ENCODE assay signal across 1 cellular context in the genomic region with DNA sequence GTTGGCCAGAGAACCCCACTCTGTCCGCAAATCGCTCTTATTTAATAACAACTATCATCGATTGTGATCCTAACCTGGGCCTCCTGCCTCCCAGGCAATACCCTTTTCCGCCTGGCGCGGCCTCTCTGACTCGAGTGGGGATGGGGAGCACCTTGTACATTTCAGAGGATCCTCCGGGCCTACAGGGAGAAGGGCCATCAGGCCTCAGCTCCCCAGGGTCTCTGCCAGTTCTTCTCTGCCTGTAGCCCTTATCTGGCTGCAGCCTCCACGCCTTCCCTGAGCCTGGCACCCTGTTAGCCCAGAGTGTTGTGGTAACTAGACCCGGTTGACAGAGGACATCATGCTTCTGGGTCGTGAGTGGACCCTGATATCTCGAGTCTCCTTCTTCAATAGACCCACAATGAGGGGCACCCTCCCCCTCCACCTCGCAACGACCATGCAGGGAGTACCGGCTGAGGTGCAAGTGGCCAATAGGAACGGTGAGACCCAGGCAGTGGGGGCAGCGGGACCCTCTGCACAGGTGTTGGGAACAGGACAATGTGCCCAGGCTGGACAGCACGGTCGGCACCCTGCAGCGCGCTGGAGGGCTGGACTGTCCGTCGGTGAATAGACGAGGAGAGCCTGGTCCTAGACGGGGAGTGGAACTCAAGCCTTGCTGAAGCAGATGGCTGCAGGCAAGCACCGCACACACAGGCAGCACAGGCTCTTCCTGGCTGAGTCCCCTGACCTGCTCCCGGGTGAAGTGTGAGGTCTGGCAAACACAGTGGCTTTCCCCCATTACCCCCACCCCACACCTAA.
TF ChIP-seq lines count a peak whose summit lies in the region.

No MANE protein-coding gene starts in this region.

TF ChIP-seq in K562, 482 proteins besides CTCF, POLR2A, EP300 and RAD21:
- no peak for TF ChIP-seq NCOA1 (IDR thresholded peaks at IDR 0.05; ENCODE audit: low read depth)
- TF ChIP-seq ZNF780A (CRISPR knock-in tag; IDR thresholded peaks at IDR 0.05) = no peak
- TF ChIP-seq CHD4 (IDR thresholded peaks at IDR 0.05; ENCODE audit: insufficient read depth, insufficient replicate concordance, low read depth, low read length, poor library complexity, severe bottlenecking) = no peak
- TF ChIP-seq, protein P1, sequence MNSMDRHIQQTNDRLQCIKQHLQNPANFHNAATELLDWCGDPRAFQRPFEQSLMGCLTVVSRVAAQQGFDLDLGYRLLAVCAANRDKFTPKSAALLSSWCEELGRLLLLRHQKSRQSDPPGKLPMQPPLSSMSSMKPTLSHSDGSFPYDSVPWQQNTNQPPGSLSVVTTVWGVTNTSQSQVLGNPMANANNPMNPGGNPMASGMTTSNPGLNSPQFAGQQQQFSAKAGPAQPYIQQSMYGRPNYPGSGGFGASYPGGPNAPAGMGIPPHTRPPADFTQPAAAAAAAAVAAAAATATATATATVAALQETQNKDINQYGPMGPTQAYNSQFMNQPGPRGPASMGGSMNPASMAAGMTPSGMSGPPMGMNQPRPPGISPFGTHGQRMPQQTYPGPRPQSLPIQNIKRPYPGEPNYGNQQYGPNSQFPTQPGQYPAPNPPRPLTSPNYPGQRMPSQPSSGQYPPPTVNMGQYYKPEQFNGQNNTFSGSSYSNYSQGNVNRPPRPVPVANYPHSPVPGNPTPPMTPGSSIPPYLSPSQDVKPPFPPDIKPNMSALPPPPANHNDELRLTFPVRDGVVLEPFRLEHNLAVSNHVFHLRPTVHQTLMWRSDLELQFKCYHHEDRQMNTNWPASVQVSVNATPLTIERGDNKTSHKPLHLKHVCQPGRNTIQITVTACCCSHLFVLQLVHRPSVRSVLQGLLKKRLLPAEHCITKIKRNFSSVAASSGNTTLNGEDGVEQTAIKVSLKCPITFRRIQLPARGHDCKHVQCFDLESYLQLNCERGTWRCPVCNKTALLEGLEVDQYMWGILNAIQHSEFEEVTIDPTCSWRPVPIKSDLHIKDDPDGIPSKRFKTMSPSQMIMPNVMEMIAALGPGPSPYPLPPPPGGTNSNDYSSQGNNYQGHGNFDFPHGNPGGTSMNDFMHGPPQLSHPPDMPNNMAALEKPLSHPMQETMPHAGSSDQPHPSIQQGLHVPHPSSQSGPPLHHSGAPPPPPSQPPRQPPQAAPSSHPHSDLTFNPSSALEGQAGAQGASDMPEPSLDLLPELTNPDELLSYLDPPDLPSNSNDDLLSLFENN (IDR thresholded peaks at IDR 0.05; ENCODE audit: low read depth in 2 of 2, low read length in 2 of 2) = no peak
- no peak for TF ChIP-seq POLR2H (tag; IDR thresholded peaks at IDR 0.05; ENCODE audit: low read depth)
- TF ChIP-seq ZC3H4 (CRISPR knock-in tag; IDR thresholded peaks at IDR 0.05; ENCODE audit: borderline replicate concordance) = 0 out of 2 replicates have a peak, but pooled peaks have one; percentile 47
- no peak for TF ChIP-seq HDAC6 (IDR thresholded peaks at IDR 0.05; ENCODE audit: low read depth, low read length)
